12 cellular contexts compared by ENCODE assay signal in genomic region chr16:11034005-11034404, GRCh38.
DNase-seq lines count a peak whose midpoint lies in the region; ATAC-seq and TF ChIP-seq lines count a peak whose summit lies in the region.
"Had no signal": no experiment of that assay in that cellular context is flagged by ENCODE, and none has a peak within 500 bp of the region (broad histone marks: within the 10 kb centered on the region; RNA-seq: fewer than 3 reads in every experiment).

No MANE protein-coding gene starts in this region.

- ATAC-seq in PC-3 (no peak), GM21528 (IDR thresholded peaks at IDR 0.05; ENCODE audit: low FRiP score, unreplicated experiment) (no peak)
- ATAC-seq: HCT116 had no signal

- TF ChIP-seq CTCF in AG09309 (IDR thresholded peaks at IDR 0.05; ENCODE audit: control insufficient read depth, insufficient read depth, low read depth, low read length, missing control alignments) = no peak
- no peak for TF ChIP-seq CTCF in PC-3 (conservative IDR thresholded peaks at IDR 0.05; ENCODE audit: low read depth, low read length)
- TF ChIP-seq CTCF in fibroblast of lung (conservative IDR thresholded peaks at IDR 0.05 in 1 of 2, IDR thresholded peaks at IDR 0.05 in 1 of 2; ENCODE audit: low read depth in 1 of 2, low read length in 2 of 2) = no peak

- H3K4me3 ChIP-seq in AG09309 (ENCODE audit: control insufficient read depth, low read depth, low read length) (no peak overlapping the region), PC-3 (ENCODE audit: low read length) (no peak overlapping the region), fibroblast of lung (replicated peaks in 1 of 4; ENCODE audit: control extremely low read depth in 1 of 4, insufficient read depth in 1 of 4, low read depth in 3 of 4, low read length in 4 of 4) (no peak overlapping the region)

- no peaks in the 10 kb centered on the region for H4K20me1 ChIP-seq in PC-3 (ENCODE audit: low read length)
- H4K20me1 ChIP-seq in fibroblast of lung (ENCODE audit: control insufficient read depth, extremely low read depth, insufficient read depth, low read length) = no peaks in the 10 kb centered on the region

- H3K36me3 ChIP-seq in PC-3 (ENCODE audit: low read depth, low read length) = no peaks in the 10 kb centered on the region; the same call in 1 of the 2 replicates
- H3K36me3 ChIP-seq in fibroblast of lung (ENCODE audit: control insufficient read depth, insufficient read depth, low read length) = no peaks in the 10 kb centered on the region

- intact Hi-C loops in PC-3 (cut with micrococcal nuclease) = no loop called here

- H3K27me3 ChIP-seq in PC-3 (ENCODE audit: low read length) (no peaks in the 10 kb centered on the region), fibroblast of lung (ENCODE audit: control insufficient read depth, insufficient read depth, low read length) (no peaks in the 10 kb centered on the region)

- H3K4me2 ChIP-seq in PC-3 (ENCODE audit: low read length) (peak overlapping the region; percentile 30; the same call in 1 of the 2 replicates), fibroblast of lung (ENCODE audit: extremely low read depth, insufficient read depth, low read length) (peak overlapping the region; percentile 28)

- POLR2A ChIA-PET in PC-3 (lab: Charles Lee; ENCODE audit: unreplicated experiment) = no interaction called here

- H3K9ac ChIP-seq in PC-3 (ENCODE audit: low read length) = peak overlapping the region; percentile 8; the same call in 1 of the 2 replicates
- no peak overlapping the region for H3K9ac ChIP-seq in fibroblast of lung (ENCODE audit: insufficient read depth, low read length)

- CTCF ChIA-PET in PC-3 (lab: Charles Lee) = no interaction called here

- peaks cover 50% of the 10 kb centered on the region for H3K4me1 ChIP-seq in PC-3 (ENCODE audit: insufficient read depth, low read length)
- peaks cover 32% of the 10 kb centered on the region for H3K4me1 ChIP-seq in fibroblast of lung (ENCODE audit: control insufficient read depth, extremely low read depth, insufficient read depth, low read length)

- no TSS peak for BruUV-seq in PC-3 (replicated peaks; lab: Mats Ljungman, UMichigan)

- peak; percentile 77 for DNase-seq in AG09309 (ENCODE audit: low read depth)
- peak; percentile 74 for DNase-seq in PC-3
- DNase-seq in fibroblast of lung (ENCODE audit: low read depth in 2 of 2) = peak; percentile 65 to 100
- peak; percentile 24 for DNase-seq in non-pigmented ciliary epithelial cell (ENCODE audit: low read depth)
- DNase-seq in NCI-H146 (lab: John Stamatoyannopoulos, UW) = no peak
- no peak for DNase-seq in foreskin melanocyte
- DNase-seq in SW480 (ENCODE audit: low spot score) = no peak
- DNase-seq: CD4-positive, CD25-positive, alpha-beta regulatory T cell; NCI-H1105; stimulated activated CD4-positive, alpha-beta T cell treated with anti-CD3 and anti-CD28 coated beads, Interleukin-2, amount 100 ng/mL, for 48 hours had no signal

- H3K79me2 ChIP-seq in PC-3 (ENCODE audit: low read length) (no peaks in the 10 kb centered on the region), fibroblast of lung (ENCODE audit: control insufficient read depth, insufficient read depth, low read length) (no peaks in the 10 kb centered on the region)

- no peaks in the 10 kb centered on the region for H3K9me2 ChIP-seq in PC-3 (replicated peaks; ENCODE audit: low read length)

- H2AFZ ChIP-seq in PC-3 (ENCODE audit: low read length) (no peak overlapping the region), fibroblast of lung (ENCODE audit: low read length) (no peak overlapping the region)

- peak overlapping the region; percentile 77 for H3K27ac ChIP-seq in PC-3 (ENCODE audit: low read length)
- peak overlapping the region; percentile 71 for H3K27ac ChIP-seq in fibroblast of lung (ENCODE audit: insufficient read depth, low read length)

- H3K9me3 ChIP-seq in PC-3 (ENCODE audit: low read length) (no peaks in the 10 kb centered on the region), fibroblast of lung (ENCODE audit: control insufficient read depth, insufficient read depth, low read depth, low read length) (no peaks in the 10 kb centered on the region)

- H3F3A ChIP-seq in PC-3 (ENCODE audit: low read length, unreplicated experiment) = no peaks in the 10 kb centered on the region

Comparison
In these comparisons a context has a peak if more than half of its experiments do, and no peak if none do; other contexts are left out.
1. DNase-seq: peak in AG09309 (single experiment), PC-3 (single experiment), fibroblast of lung (2 of 2) and non-pigmented ciliary epithelial cell (single experiment); none in NCI-H146 (single experiment), foreskin melanocyte (single experiment) and SW480 (single experiment).